20 cellular contexts compared by ENCODE assay signal in genomic region chr3:97967966-97968365, GRCh38. TPM values are rescaled to one million over a fixed set of nuclear protein-coding genes. Genes with fewer than 3 reads are reported as not detected.
A peak's percentile ranks its signal among the peaks of the same experiment; 100 is the strongest.
DNase-seq lines count a peak whose midpoint lies in the region; ATAC-seq and TF ChIP-seq lines count a peak whose summit lies in the region.
"Had no signal": no experiment of that assay in that cellular context is flagged by ENCODE, and none has a peak within 500 bp of the region (broad histone marks: within the 10 kb centered on the region; RNA-seq: fewer than 3 reads in every experiment).

No MANE protein-coding gene starts in this region.

- H3K4me3 Mint-ChIP-seq in activated naive CD8-positive, alpha-beta T cell treated with anti-CD3 and anti-CD28 coated beads, Interleukin-2, amount 10 ng/mL, durations not matched to agents 7 days and 5 days = peak overlapping the region; percentile 41
- H3K4me3 Mint-ChIP-seq in activated naive CD8-positive, alpha-beta T cell treated with anti-CD3 and anti-CD28 coated beads for 36 hours = no peak overlapping the region
- H3K4me3 Mint-ChIP-seq in CD8-positive, alpha-beta T cell = no peak overlapping the region
- H3K4me3 Mint-ChIP-seq: dendritic cell treated with granulocyte-macrophage colony-stimulating factor and Interleukin-4, amounts not matched to agents 40 ng/mL and 50 ng/mL, for 4 days had no signal

- H3K4me2 ChIP-seq in PC-9 = no peak overlapping the region

- POLR2A ChIA-PET in activated naive CD8-positive, alpha-beta T cell treated with anti-CD3 and anti-CD28 coated beads, Interleukin-2, amount 10 ng/mL, durations not matched to agents 7 days and 5 days (lab: Charles Lee) = no interaction called here
- POLR2A ChIA-PET in PC-9 (lab: Charles Lee; ENCODE audit: unreplicated experiment) = no interaction called here
- POLR2A ChIA-PET in CD8-positive, alpha-beta T cell (lab: Charles Lee) = no interaction called here

- H3K79me2 ChIP-seq in PC-9 (ENCODE audit: low read depth) = peaks cover 79% of the 10 kb centered on the region
- H3K79me2 ChIP-seq: parathyroid adenoma had no signal

- no peaks in the 10 kb centered on the region for H3K9me3 ChIP-seq in PC-9 (ENCODE audit: insufficient read depth, low read depth)
- no peaks in the 10 kb centered on the region for H3K9me3 ChIP-seq in CD8-positive, alpha-beta T cell (ENCODE audit: low read length)
- H3K9me3 ChIP-seq: body of pancreas, HAP-1 had no signal

- peaks cover 21% of the 10 kb centered on the region for H3K36me3 Mint-ChIP-seq in activated naive CD8-positive, alpha-beta T cell treated with anti-CD3 and anti-CD28 coated beads, Interleukin-2, amount 10 ng/mL, durations not matched to agents 7 days and 5 days
- H3K36me3 Mint-ChIP-seq in activated naive CD8-positive, alpha-beta T cell treated with anti-CD3 and anti-CD28 coated beads for 36 hours = peaks cover 38% of the 10 kb centered on the region
- H3K36me3 Mint-ChIP-seq in CD8-positive, alpha-beta T cell = peaks cover 37% of the 10 kb centered on the region

- H3K27me3 ChIP-seq in PC-9 (ENCODE audit: insufficient read depth, low read depth) (no peaks in the 10 kb centered on the region), foreskin keratinocyte (no peaks in the 10 kb centered on the region)
- H3K27me3 ChIP-seq in CD8-positive, alpha-beta T cell (ENCODE audit: insufficient read depth, low read length) = no peaks in the 10 kb centered on the region
- H3K27me3 ChIP-seq: body of pancreas had no signal

- peak overlapping the region; percentile 26 for H3K27ac Mint-ChIP-seq in activated naive CD8-positive, alpha-beta T cell treated with anti-CD3 and anti-CD28 coated beads, Interleukin-2, amount 10 ng/mL, durations not matched to agents 7 days and 5 days
- H3K27ac Mint-ChIP-seq in activated naive CD8-positive, alpha-beta T cell treated with anti-CD3 and anti-CD28 coated beads for 36 hours = no peak overlapping the region
- no peak overlapping the region for H3K27ac Mint-ChIP-seq in CD8-positive, alpha-beta T cell
- H3K27ac Mint-ChIP-seq: dendritic cell treated with granulocyte-macrophage colony-stimulating factor and Interleukin-4, amounts not matched to agents 40 ng/mL and 50 ng/mL, for 4 days had no signal

- H3K9me3 Mint-ChIP-seq in activated naive CD8-positive, alpha-beta T cell treated with anti-CD3 and anti-CD28 coated beads, Interleukin-2, amount 10 ng/mL, durations not matched to agents 7 days and 5 days = no peaks in the 10 kb centered on the region
- no peaks in the 10 kb centered on the region for H3K9me3 Mint-ChIP-seq in activated naive CD8-positive, alpha-beta T cell treated with anti-CD3 and anti-CD28 coated beads for 36 hours
- H3K9me3 Mint-ChIP-seq in CD8-positive, alpha-beta T cell = no peaks in the 10 kb centered on the region
- H3K9me3 Mint-ChIP-seq: dendritic cell treated with granulocyte-macrophage colony-stimulating factor and Interleukin-4, amounts not matched to agents 40 ng/mL and 50 ng/mL, for 4 days had no signal

- DNase-seq in activated naive CD8-positive, alpha-beta T cell treated with anti-CD3 and anti-CD28 coated beads, Interleukin-2, amount 10 ng/mL, durations not matched to agents 7 days and 5 days = no peak
- DNase-seq in activated naive CD8-positive, alpha-beta T cell treated with anti-CD3 and anti-CD28 coated beads for 36 hours = no peak
- DNase-seq in PC-9 (no peak), foreskin keratinocyte (no peak), D341Med (ENCODE audit: low spot score) (no peak)
- no peak for DNase-seq in CD8-positive, alpha-beta T cell
- DNase-seq: erythroblast; GF-D8; glutamatergic neuron; KG1; NCI-H1105 treated with DMSO at 0.1 percent for 48 hours; NK-92 treated with Interleukin-12 subunit alpha and Interleukin-12 subunit beta, amount 100 ng/mL, for 24 hours; small intestine had no signal

- H3K27ac ChIP-seq in PC-9 (no peak overlapping the region), foreskin keratinocyte (no peak overlapping the region)
- H3K27ac ChIP-seq in CD8-positive, alpha-beta T cell (ENCODE audit: low read depth, low read length) = no peak overlapping the region
- H3K27ac ChIP-seq: body of pancreas, parathyroid adenoma, VCaP had no signal

- 0 out of 2 replicates have a peak, but pooled peaks have one; percentile 22 for TF ChIP-seq CTCF in PC-9 (conservative IDR thresholded peaks at IDR 0.05)
- TF ChIP-seq CTCF in foreskin keratinocyte (conservative IDR thresholded peaks at IDR 0.05) = peak; percentile 18
- no peak for TF ChIP-seq CTCF in CD8-positive, alpha-beta T cell (IDR thresholded peaks at IDR 0.05)

- H3K4me1 ChIP-seq in PC-9 (replicated peaks; ENCODE audit: insufficient read depth) = peaks cover 32% of the 10 kb centered on the region
- peaks cover 17% of the 10 kb centered on the region for H3K4me1 ChIP-seq in foreskin keratinocyte
- H3K4me1 ChIP-seq in CD8-positive, alpha-beta T cell (ENCODE audit: insufficient read depth, low read length) = peaks cover 39% of the 10 kb centered on the region

- H3F3A ChIP-seq in PC-9 (ENCODE audit: insufficient read depth, low read depth) = peaks cover 22% of the 10 kb centered on the region

- no peak overlapping the region for H2AFZ ChIP-seq in PC-9
- H2AFZ ChIP-seq: parathyroid adenoma had no signal

- CTCF ChIA-PET in PC-9 (lab: Charles Lee) = no interaction called here
- CTCF ChIA-PET in CD8-positive, alpha-beta T cell (lab: Charles Lee) = interaction anchor here (1.4 to 1.8 kb wide), 2 partner anchors 55 to 205 kb away, joined by 3 to 6 read pairs; no protein-coding TSS in a partner anchor

- peaks cover 18% of the 10 kb centered on the region; the same call in 1 of the 2 replicates for H4K20me1 ChIP-seq in PC-9 (ENCODE audit: insufficient read depth)

- H3K36me3 ChIP-seq in PC-9 (ENCODE audit: low read depth) = peaks cover 25% of the 10 kb centered on the region
- peaks cover 6% of the 10 kb centered on the region for H3K36me3 ChIP-seq in CD8-positive, alpha-beta T cell (ENCODE audit: insufficient read depth, low read length)

- H3K4me1 Mint-ChIP-seq in activated naive CD8-positive, alpha-beta T cell treated with anti-CD3 and anti-CD28 coated beads, Interleukin-2, amount 10 ng/mL, durations not matched to agents 7 days and 5 days = peaks cover 54% of the 10 kb centered on the region
- H3K4me1 Mint-ChIP-seq in activated naive CD8-positive, alpha-beta T cell treated with anti-CD3 and anti-CD28 coated beads for 36 hours = peaks cover 66% of the 10 kb centered on the region
- H3K4me1 Mint-ChIP-seq in CD8-positive, alpha-beta T cell (ENCODE audit: low read depth) = peaks cover 79% of the 10 kb centered on the region

- H3K27me3 Mint-ChIP-seq in activated naive CD8-positive, alpha-beta T cell treated with anti-CD3 and anti-CD28 coated beads, Interleukin-2, amount 10 ng/mL, durations not matched to agents 7 days and 5 days = no peaks in the 10 kb centered on the region
- no peaks in the 10 kb centered on the region for H3K27me3 Mint-ChIP-seq in activated naive CD8-positive, alpha-beta T cell treated with anti-CD3 and anti-CD28 coated beads for 36 hours
- H3K27me3 Mint-ChIP-seq in CD8-positive, alpha-beta T cell (ENCODE audit: low read depth) = no peaks in the 10 kb centered on the region
- H3K27me3 Mint-ChIP-seq: dendritic cell treated with granulocyte-macrophage colony-stimulating factor and Interleukin-4, amounts not matched to agents 40 ng/mL and 50 ng/mL, for 4 days had no signal

- no peaks in the 10 kb centered on the region for H3K9me2 ChIP-seq in PC-9 (ENCODE audit: insufficient read depth)

- no TSS peak for BruUV-seq in PC-9 (replicated peaks; lab: Mats Ljungman, UMichigan)

- no peak overlapping the region for H3K4me3 ChIP-seq in PC-9
- no peak overlapping the region for H3K4me3 ChIP-seq in CD8-positive, alpha-beta T cell (ENCODE audit: low read depth, low read length)
- H3K4me3 ChIP-seq: body of pancreas, HAP-1, lung had no signal

- intact Hi-C loops in PC-9 (cut with micrococcal nuclease; ENCODE audit: unreplicated experiment) = no loop called here
- intact Hi-C loops in CD8-positive, alpha-beta T cell (cut with DNase I, micrococcal nuclease) = no loop called here

- no peak for ATAC-seq in activated naive CD8-positive, alpha-beta T cell treated with anti-CD3 and anti-CD28 coated beads, Interleukin-2, amount 10 ng/mL, durations not matched to agents 7 days and 5 days (ENCODE audit: low read depth)
- ATAC-seq in foreskin keratinocyte (no peak), GM18867 (IDR thresholded peaks at IDR 0.05; ENCODE audit: unreplicated experiment) (no peak)
- ATAC-seq in CD8-positive, alpha-beta T cell = no peak
- ATAC-seq: body of pancreas had no signal

RNA-seq across cellular contexts. Expression of gene RIOX2, which starts 4.3 kb away (rescaled TPM):
- 10 to 100 TPM; 23.8 to 24.2 TPM for total RNA-seq in activated naive CD8-positive, alpha-beta T cell treated with anti-CD3 and anti-CD28 coated beads, Interleukin-2, amount 10 ng/mL, durations not matched to agents 7 days and 5 days
- 10 to 100 TPM; 52.2 to 56.9 TPM for total RNA-seq in activated naive CD8-positive, alpha-beta T cell treated with anti-CD3 and anti-CD28 coated beads for 36 hours
- total RNA-seq in PC-9 (2021) = 28.3 and 33.1 TPM in 2 replicates
- total RNA-seq in foreskin keratinocyte = 38.8 and 45.5 TPM in 2 replicates
- polyA plus RNA-seq in foreskin keratinocyte = 20.6 and 23.5 TPM in 2 replicates
- total RNA-seq in CD8-positive, alpha-beta T cell = 10 to 100 TPM; 12.1 to 12.2 TPM
